19 cellular contexts compared by ENCODE assay signal in genomic region chr11:36081274-36081945, GRCh38.
A peak's percentile ranks its signal among the peaks of the same experiment; 100 is the strongest.
DNase-seq lines count a peak whose midpoint lies in the region; FAIRE-seq and TF ChIP-seq lines count a peak whose summit lies in the region.
"Had no signal": no experiment of that assay in that cellular context is flagged by ENCODE, and none has a peak within 500 bp of the region (broad histone marks: within the 10 kb centered on the region; RNA-seq: fewer than 3 reads in every experiment).

No MANE protein-coding gene starts in this region.

- peaks cover 10% of the 10 kb centered on the region for H3K4me1 ChIP-seq in Karpas-422 (ENCODE audit: low read length)
- H3K4me1 ChIP-seq in H1 (replicated peaks in 1 of 4; ENCODE audit: control insufficient read depth in 3 of 4, insufficient read depth in 4 of 4, low read length in 3 of 4), result peaks cover 0 to 2% (median under 1%) of the 10 kb centered on the region in 4 experiments; a peak in 3 of 7 replicates
- H3K4me1 ChIP-seq: A549, BE2C had no signal

- H3K27me3 Mint-ChIP-seq in nephron progenitor cell (ENCODE audit: low read depth, poor library complexity), result no peaks in the 10 kb centered on the region
- H3K27me3 Mint-ChIP-seq in HFFc6 (ENCODE audit: insufficient read depth), result no peaks in the 10 kb centered on the region; the same call in 1 of the 2 replicates

- no peak overlapping the region for H3K9ac ChIP-seq in Karpas-422 (ENCODE audit: low read length)
- no peak overlapping the region for H3K9ac ChIP-seq in H1 (replicated peaks in 1 of 4; ENCODE audit: extremely low read depth in 1 of 4, low read depth in 3 of 4, low read length in 3 of 4)

- H3K4me3 Mint-ChIP-seq in nephron progenitor cell, result no peak overlapping the region
- no peak overlapping the region for H3K4me3 Mint-ChIP-seq in HFFc6
- H3K4me3 Mint-ChIP-seq: CD4-positive, alpha-beta memory T cell had no signal

- H3K9me3 ChIP-seq in Karpas-422 (ENCODE audit: low read length), result no peaks in the 10 kb centered on the region
- H3K9me3 ChIP-seq in H1 (ENCODE audit: insufficient read depth in 2 of 2, low read depth in 1 of 2, low read length in 1 of 2), result no peaks in the 10 kb centered on the region; a peak in 1 of 4 replicates
- H3K9me3 ChIP-seq: A549, BE2C had no signal

- H3K4ac ChIP-seq in H1 (replicated peaks; ENCODE audit: insufficient read length, low read depth, low read length), result no peak overlapping the region

- peak overlapping the region; percentile 18; the same call in 1 of the 2 replicates for H2BK15ac ChIP-seq in H1 (ENCODE audit: low read length)

- in situ Hi-C loops in GM13976 (cut with MboI; ENCODE audit: low sequenced_read_pairs, unreplicated experiment), result no loop called here

- no peaks in the 10 kb centered on the region; the same call in 1 of the 2 replicates for H3K79me1 ChIP-seq in H1 (ENCODE audit: low read depth, low read length)

- H3K56ac ChIP-seq in H1 (replicated peaks; ENCODE audit: insufficient read length, low read depth, low read length), result no peak overlapping the region

- H3K27ac ChIP-seq in Karpas-422 (ENCODE audit: low read length) (no peak overlapping the region), H1 (ENCODE audit: low read depth, low read length) (no peak overlapping the region)
- H3K27ac ChIP-seq: A549, C4-2B had no signal

- H3K4me3 ChIP-seq in Karpas-422 (ENCODE audit: low read length) (no peak overlapping the region), H1 (ENCODE audit: extremely low read depth in 1 of 4, insufficient read depth in 2 of 4, low read depth in 3 of 4, low read length in 4 of 4) (no peak overlapping the region)
- H3K4me3 ChIP-seq: A549 had no signal

- no peak overlapping the region for H3K23ac ChIP-seq in H1 (ENCODE audit: insufficient read length)

- no peak overlapping the region for H2BK120ac ChIP-seq in H1 (replicated peaks; ENCODE audit: low read depth, low read length)

- no peak overlapping the region for H4K5ac ChIP-seq in H1 (ENCODE audit: insufficient read length, low read depth, low read length)

- no peak overlapping the region for H2BK5ac ChIP-seq in H1 (ENCODE audit: low read depth, low read length)

- no peak for TF ChIP-seq EP300 in H1 (IDR thresholded peaks at IDR 0.05; ENCODE audit: borderline replicate concordance in 1 of 2, low read depth in 2 of 2, low read length in 2 of 2)

- H3K14ac ChIP-seq in H1 (ENCODE audit: insufficient read length), result no peak overlapping the region

- FAIRE-seq in H1 (lab: Jason Lieb, UNC), result no peak
- FAIRE-seq: A549, G401.6, GM12892, GM19239, H54 had no signal

- H3K23me2 ChIP-seq in H1 (ENCODE audit: low read depth, low read length), result no peaks in the 10 kb centered on the region

- H3K9me3 Mint-ChIP-seq in nephron progenitor cell (peaks cover 16% of the 10 kb centered on the region), HFFc6 (peaks cover 10% of the 10 kb centered on the region)

- H2AFZ ChIP-seq in Karpas-422 (ENCODE audit: low read length), result no peak overlapping the region
- no peak overlapping the region for H2AFZ ChIP-seq in H1 (ENCODE audit: low read length)

- H2AK5ac ChIP-seq in H1 (ENCODE audit: low read depth, low read length), result 0 out of 2 replicates have a peak overlapping the region, but pooled peaks have one; percentile 53

- H3K4me2 ChIP-seq in Karpas-422 (ENCODE audit: low read depth, low read length, poor library complexity, severe bottlenecking), result no peak overlapping the region
- no peak overlapping the region for H3K4me2 ChIP-seq in H1 (ENCODE audit: insufficient read depth in 1 of 2, low read depth in 2 of 2, low read length in 2 of 2)
- H3K4me2 ChIP-seq: A549 had no signal

- H3K79me2 ChIP-seq in Karpas-422 (ENCODE audit: low read length) (no peaks in the 10 kb centered on the region), H1 (ENCODE audit: control insufficient read depth in 1 of 2, insufficient read depth in 2 of 2, low read length in 2 of 2) (no peaks in the 10 kb centered on the region; a peak in 1 of 4 replicates)

- CTCF ChIA-PET in H1 (lab: Charles Lee; ENCODE audit: partially characterized antibody), result interaction anchor here (1.0 kb wide), 1 partner anchor 12 kb away, joined by 3 read pairs; no protein-coding TSS in a partner anchor

- H4K91ac ChIP-seq in H1 (replicated peaks; ENCODE audit: insufficient read length, low read length), result no peak overlapping the region

- H3K36me3 Mint-ChIP-seq in nephron progenitor cell (ENCODE audit: low read depth) (peaks cover 63% of the 10 kb centered on the region), HFFc6 (ENCODE audit: low read depth) (peaks cover 27% of the 10 kb centered on the region)
- H3K36me3 Mint-ChIP-seq: CD4-positive, alpha-beta memory T cell had no signal

- no peaks in the 10 kb centered on the region for H3K27me3 ChIP-seq in Karpas-422 (ENCODE audit: low read length)
- no peaks in the 10 kb centered on the region for H3K27me3 ChIP-seq in H1 (replicated peaks in 1 of 4; ENCODE audit: control insufficient read depth in 3 of 4, extremely low read depth in 1 of 4, insufficient read depth in 3 of 4, low read length in 3 of 4)
- H3K27me3 ChIP-seq: BE2C had no signal

- no peak for TF ChIP-seq RAD21 in H1 (IDR thresholded peaks at IDR 0.05 in 1 of 2, conservative IDR thresholded peaks at IDR 0.05 in 1 of 2; ENCODE audit: low read depth in 2 of 2, low read length in 2 of 2)

- H3K9me2 ChIP-seq in Karpas-422 (replicated peaks; ENCODE audit: insufficient read depth, low read length), result no peaks in the 10 kb centered on the region

- 0 out of 2 replicates have a peak overlapping the region, but pooled peaks have one; percentile 27 for H2BK12ac ChIP-seq in H1 (ENCODE audit: low read depth, low read length)

- POLR2A ChIA-PET in H1 (lab: Charles Lee; ENCODE audit: partially characterized antibody), result interaction anchor here (1.0 to 1.3 kb wide), 3 partner anchors 28 to 86 kb away, joined by 3 to 4 read pairs (median 4); no protein-coding TSS in a partner anchor

- no peak for TF ChIP-seq POLR2A in H1 (IDR thresholded peaks at IDR 0.05; ENCODE audit: control extremely low read depth in 1 of 2, low read depth in 2 of 2, low read length in 2 of 2)

- 91% methylated on average over 11 of the region's 11 CpGs; no CpG with 5 or more reads in 1 of the 2 experiments for whole genome bisulfite sequencing in H1 (ENCODE audit: extremely low coverage in 1 of 2, insufficient coverage in 1 of 2, insufficient read length in 1 of 2, insufficient replicate concordance in 2 of 2, low coverage in 1 of 2, low lambda C conversion rate in 2 of 2, missing lambda C conversion rate in 1 of 2), 2 experiments

- H4K20me1 ChIP-seq in Karpas-422 (ENCODE audit: insufficient read depth, low read depth, low read length) (no peaks in the 10 kb centered on the region), H1 (replicated peaks in 1 of 2; ENCODE audit: control insufficient read depth in 1 of 2, insufficient read depth in 2 of 2, low read length in 2 of 2) (no peaks in the 10 kb centered on the region)

- H4K8ac ChIP-seq in H1 (ENCODE audit: extremely low read depth, insufficient read depth, low read length), result no peak overlapping the region

- DNase-seq in Karpas-422, result peak; percentile 36
- DNase-seq in H1 (ENCODE audit: low read depth in 1 of 2, low spot score in 2 of 2), result no peak
- DNase-seq in nephron progenitor cell, result no peak
- DNase-seq in superior temporal gyrus (ENCODE audit: extremely low spot score), result peak; percentile 61
- no peak for DNase-seq in NCI-H2196 (lab: John Stamatoyannopoulos, UW; ENCODE audit: unreplicated experiment)
- DNase-seq in HFFc6, result no peak
- DNase-seq in GM13976 (ENCODE audit: low spot score), result no peak
- DNase-seq: BE2C; CD4-positive, alpha-beta memory T cell; DMS153; DMS79 treated with DMSO at 0.1 percent for 48 hours; EL; IMR-90 had no signal

- H3K18ac ChIP-seq in H1 (ENCODE audit: extremely low read depth, low read length), result no peak overlapping the region

- H2BK20ac ChIP-seq in H1 (ENCODE audit: low read length), result no peak overlapping the region

- H3K36me3 ChIP-seq in Karpas-422 (ENCODE audit: insufficient read depth, low read length) (no peaks in the 10 kb centered on the region), H1 (ENCODE audit: control insufficient read depth in 2 of 4, insufficient read depth in 4 of 4, low read length in 3 of 4) (peaks cover 2 to 26% (median 5%) of the 10 kb centered on the region in 4 experiments; a peak in 5 of 8 replicates)
- H3K36me3 ChIP-seq: BE2C had no signal

- peaks cover 7% of the 10 kb centered on the region for H3K4me1 Mint-ChIP-seq in nephron progenitor cell
- 0 out of 2 replicates have a peak, but pooled peaks cover 4% of the 10 kb centered on the region for H3K4me1 Mint-ChIP-seq in HFFc6 (ENCODE audit: low read depth)
- H3K4me1 Mint-ChIP-seq: CD4-positive, alpha-beta memory T cell had no signal

- H3K27ac Mint-ChIP-seq in nephron progenitor cell (peak overlapping the region; percentile 0), HFFc6 (no peak overlapping the region)

- TF ChIP-seq CTCF in H1 (IDR thresholded peaks at IDR 0.05; ENCODE audit: control extremely low read depth in 1 of 3, insufficient read depth in 1 of 3, low read depth in 1 of 3, low read length in 3 of 3) (no peak), nephron progenitor cell (IDR thresholded peaks at IDR 0.05) (no peak), HFFc6 (IDR thresholded peaks at IDR 0.05) (no peak), GM13976 (IDR thresholded peaks at IDR 0.05; ENCODE audit: borderline replicate concordance, control extremely low read depth, extremely low read depth, insufficient read depth, missing control alignments) (no peak)

TF ChIP-seq in H1, 55 proteins besides CTCF, POLR2A, EP300 and RAD21 (continues in another document):
- TF ChIP-seq SP1 (IDR thresholded peaks at IDR 0.05; ENCODE audit: low read depth, low read length), result no peak
- TF ChIP-seq POLR2AphosphoS5 (IDR thresholded peaks at IDR 0.05; ENCODE audit: low read depth, low read length), result no peak
- TF ChIP-seq CBX8 (IDR thresholded peaks at IDR 0.05; ENCODE audit: borderline replicate concordance, low read depth, low read length), result no peak
- no peak for TF ChIP-seq E2F6 (IDR thresholded peaks at IDR 0.05)
- no peak for TF ChIP-seq CEBPB (IDR thresholded peaks at IDR 0.05; ENCODE audit: low read depth, low read length)
- TF ChIP-seq, protein P1, sequence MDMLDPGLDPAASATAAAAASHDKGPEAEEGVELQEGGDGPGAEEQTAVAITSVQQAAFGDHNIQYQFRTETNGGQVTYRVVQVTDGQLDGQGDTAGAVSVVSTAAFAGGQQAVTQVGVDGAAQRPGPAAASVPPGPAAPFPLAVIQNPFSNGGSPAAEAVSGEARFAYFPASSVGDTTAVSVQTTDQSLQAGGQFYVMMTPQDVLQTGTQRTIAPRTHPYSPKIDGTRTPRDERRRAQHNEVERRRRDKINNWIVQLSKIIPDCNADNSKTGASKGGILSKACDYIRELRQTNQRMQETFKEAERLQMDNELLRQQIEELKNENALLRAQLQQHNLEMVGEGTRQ (IDR thresholded peaks at IDR 0.05; ENCODE audit: low read length), result no peak
- TF ChIP-seq TBP (IDR thresholded peaks at IDR 0.05; ENCODE audit: low read depth, low read length), result no peak
- TF ChIP-seq CBX5 (IDR thresholded peaks at IDR 0.05; ENCODE audit: low read depth, low read length), result no peak

Comparison
In these comparisons a context has a peak if more than half of its experiments do, and no peak if none do; other contexts are left out.
1. DNase-seq: peak in Karpas-422 (single experiment) and superior temporal gyrus (single experiment); none in H1 (0 of 2), nephron progenitor cell (single experiment), NCI-H2196 (single experiment), HFFc6 (single experiment) and GM13976 (single experiment).